ENCODE assay signal across 1 cellular context in genomic region chr2:106208874-106209273, GRCh38.
A peak's percentile ranks its signal among the peaks of the same experiment; 100 is the strongest.
TF ChIP-seq lines count a peak whose summit lies in the region.

No MANE protein-coding gene starts in this region.

TF ChIP-seq in K562, 482 proteins besides CTCF, POLR2A, EP300 and RAD21 (continued from another document and continues in another):
- TF ChIP-seq, protein P1, sequence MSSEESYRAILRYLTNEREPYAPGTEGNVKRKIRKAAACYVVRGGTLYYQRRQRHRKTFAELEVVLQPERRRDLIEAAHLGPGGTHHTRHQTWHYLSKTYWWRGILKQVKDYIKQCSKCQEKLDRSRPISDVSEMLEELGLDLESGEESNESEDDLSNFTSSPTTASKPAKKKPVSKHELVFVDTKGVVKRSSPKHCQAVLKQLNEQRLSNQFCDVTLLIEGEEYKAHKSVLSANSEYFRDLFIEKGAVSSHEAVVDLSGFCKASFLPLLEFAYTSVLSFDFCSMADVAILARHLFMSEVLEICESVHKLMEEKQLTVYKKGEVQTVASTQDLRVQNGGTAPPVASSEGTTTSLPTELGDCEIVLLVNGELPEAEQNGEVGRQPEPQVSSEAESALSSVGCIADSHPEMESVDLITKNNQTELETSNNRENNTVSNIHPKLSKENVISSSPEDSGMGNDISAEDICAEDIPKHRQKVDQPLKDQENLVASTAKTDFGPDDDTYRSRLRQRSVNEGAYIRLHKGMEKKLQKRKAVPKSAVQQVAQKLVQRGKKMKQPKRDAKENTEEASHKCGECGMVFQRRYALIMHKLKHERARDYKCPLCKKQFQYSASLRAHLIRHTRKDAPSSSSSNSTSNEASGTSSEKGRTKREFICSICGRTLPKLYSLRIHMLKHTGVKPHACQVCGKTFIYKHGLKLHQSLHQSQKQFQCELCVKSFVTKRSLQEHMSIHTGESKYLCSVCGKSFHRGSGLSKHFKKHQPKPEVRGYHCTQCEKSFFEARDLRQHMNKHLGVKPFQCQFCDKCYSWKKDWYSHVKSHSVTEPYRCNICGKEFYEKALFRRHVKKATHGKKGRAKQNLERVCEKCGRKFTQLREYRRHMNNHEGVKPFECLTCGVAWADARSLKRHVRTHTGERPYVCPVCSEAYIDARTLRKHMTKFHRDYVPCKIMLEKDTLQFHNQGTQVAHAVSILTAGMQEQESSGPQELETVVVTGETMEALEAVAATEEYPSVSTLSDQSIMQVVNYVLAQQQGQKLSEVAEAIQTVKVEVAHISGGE (CRISPR knock-in tag; IDR thresholded peaks at IDR 0.05): 0 out of 6 replicates have a peak, but pooled peaks of 1 of the 3 experiments have one; percentile 34
- TF ChIP-seq DPF2 (IDR thresholded peaks at IDR 0.05) (peak; percentile 79), NR3C1 (CRISPR knock-in tag; IDR thresholded peaks at IDR 0.05) (no peak), NONO (IDR thresholded peaks at IDR 0.05; ENCODE audit: low read depth in 2 of 2, low read length in 1 of 2) (0 out of 4 replicates have a peak, but pooled peaks of 1 of the 2 experiments have one; percentile 33), MEIS2 (IDR thresholded peaks at IDR 0.05; ENCODE audit: partially characterized antibody) (peak; percentile 63), TCF3 (CRISPR knock-in tag; IDR thresholded peaks at IDR 0.05) (peak; percentile 90), FOXK2 (conservative IDR thresholded peaks at IDR 0.05 in 1 of 2, IDR thresholded peaks at IDR 0.05 in 1 of 2; ENCODE audit: low read depth in 2 of 2) (peak in 1 of 2 experiments; percentile 23; a peak in 2 of 4 replicates), CCNT2 (IDR thresholded peaks at IDR 0.05; ENCODE audit: borderline replicate concordance, extremely low read depth, insufficient read length, low read depth, low read length) (peak; percentile 31), TAL1 (IDR thresholded peaks at IDR 0.05) (peak; percentile 89), SOX6 (IDR thresholded peaks at IDR 0.05) (peak; percentile 51; the same call in 1 of the 2 replicates), POLR2AphosphoS5 (IDR thresholded peaks at IDR 0.05; ENCODE audit: control insufficient read depth, insufficient read depth, low read depth, low read length) (peak; percentile 73; the same call in 1 of the 2 replicates), ARID1B (IDR thresholded peaks at IDR 0.05) (peak; percentile 92), TAF15 (IDR thresholded peaks at IDR 0.05; ENCODE audit: low read depth, low read length) (no peak), IFI16 (CRISPR knock-in tag; IDR thresholded peaks at IDR 0.05) (no peak), CREBBP (IDR thresholded peaks at IDR 0.05; ENCODE audit: low read depth, low read length) (no peak), MYNN (IDR thresholded peaks at IDR 0.05) (no peak), MYNN (CRISPR knock-in tag; IDR thresholded peaks at IDR 0.05) (no peak), NFIC (IDR thresholded peaks at IDR 0.05) (peak; percentile 88), CREM (IDR thresholded peaks at IDR 0.05; ENCODE audit: low read depth) (0 out of 2 replicates have a peak, but pooled peaks have one; percentile 16), MTA2 (IDR thresholded peaks at IDR 0.05; ENCODE audit: low read depth) (peak; percentile 82), TRIM24 (IDR thresholded peaks at IDR 0.05) (peak; percentile 71 to 82; a peak in 3 of 4 replicates), RB1 (IDR thresholded peaks at IDR 0.05; ENCODE audit: low read depth) (no peak), ZNF239 (CRISPR knock-in tag; IDR thresholded peaks at IDR 0.05) (no peak), RBM34 (IDR thresholded peaks at IDR 0.05; ENCODE audit: borderline replicate concordance, insufficient read depth, low read length) (no peak), NFE2 (IDR thresholded peaks at IDR 0.05; ENCODE audit: low read depth) (0 out of 2 replicates have a peak, but pooled peaks have one; percentile 18), CBFA2T2 (conservative IDR thresholded peaks at IDR 0.05) (peak; percentile 89), JUND (IDR thresholded peaks at IDR 0.05; ENCODE audit: borderline replicate concordance, low read depth, low read length) (0 out of 2 replicates have a peak, but pooled peaks have one; percentile 17), JUND (tag; IDR thresholded peaks at IDR 0.05; ENCODE audit: borderline replicate concordance, low read depth, low read length) (no peak), FOXM1 (IDR thresholded peaks at IDR 0.05; ENCODE audit: low read depth) (peak; percentile 66; the same call in 1 of the 2 replicates), FOXM1 (CRISPR knock-in tag; IDR thresholded peaks at IDR 0.05; ENCODE audit: low read depth) (no peak), RCOR1 (IDR thresholded peaks at IDR 0.05; ENCODE audit: borderline replicate concordance in 1 of 2, low read depth in 2 of 2, low read length in 2 of 2) (peak in 1 of 2 experiments; percentile 56; a peak in 1 of 4 replicates), CBFA2T3 (IDR thresholded peaks at IDR 0.05) (peak; percentile 93), PKNOX1 (IDR thresholded peaks at IDR 0.05) (peak; percentile 31; the same call in 1 of the 2 replicates), ARID3A (IDR thresholded peaks at IDR 0.05; ENCODE audit: borderline replicate concordance, low read depth, low read length) (peak; percentile 58; the same call in 1 of the 2 replicates), SP2 (IDR thresholded peaks at IDR 0.05; ENCODE audit: extremely low read depth, low read depth, low read length, poor library complexity, severe bottlenecking) (no peak), ATF3 (IDR thresholded peaks at IDR 0.05) (no peak), ATF3 (CRISPR knock-in tag; conservative IDR thresholded peaks at IDR 0.05) (no peak), RNF219 (CRISPR knock-in tag; IDR thresholded peaks at IDR 0.05) (no peak), CC2D1A (IDR thresholded peaks at IDR 0.05) (peak; percentile 35; the same call in 1 of the 2 replicates), TBL1XR1 (IDR thresholded peaks at IDR 0.05; ENCODE audit: low read length in 2 of 2) (peak in 1 of 2 experiments; percentile 57; a peak in 1 of 4 replicates), PML (IDR thresholded peaks at IDR 0.05; ENCODE audit: low read length) (peak; percentile 81), RBM17 (IDR thresholded peaks at IDR 0.05; ENCODE audit: borderline replicate concordance, low read depth, low read length) (no peak), SMARCA4 (IDR thresholded peaks at IDR 0.05) (peak; percentile 84), STAT5A (IDR thresholded peaks at IDR 0.05; ENCODE audit: borderline replicate concordance, low read length) (peak; percentile 63; the same call in 1 of the 2 replicates), TEAD4 (IDR thresholded peaks at IDR 0.05; ENCODE audit: low read length) (peak; percentile 92), TEAD4 (CRISPR knock-in tag; IDR thresholded peaks at IDR 0.05; ENCODE audit: borderline replicate concordance) (no peak)
- TF ChIP-seq, protein P2, sequence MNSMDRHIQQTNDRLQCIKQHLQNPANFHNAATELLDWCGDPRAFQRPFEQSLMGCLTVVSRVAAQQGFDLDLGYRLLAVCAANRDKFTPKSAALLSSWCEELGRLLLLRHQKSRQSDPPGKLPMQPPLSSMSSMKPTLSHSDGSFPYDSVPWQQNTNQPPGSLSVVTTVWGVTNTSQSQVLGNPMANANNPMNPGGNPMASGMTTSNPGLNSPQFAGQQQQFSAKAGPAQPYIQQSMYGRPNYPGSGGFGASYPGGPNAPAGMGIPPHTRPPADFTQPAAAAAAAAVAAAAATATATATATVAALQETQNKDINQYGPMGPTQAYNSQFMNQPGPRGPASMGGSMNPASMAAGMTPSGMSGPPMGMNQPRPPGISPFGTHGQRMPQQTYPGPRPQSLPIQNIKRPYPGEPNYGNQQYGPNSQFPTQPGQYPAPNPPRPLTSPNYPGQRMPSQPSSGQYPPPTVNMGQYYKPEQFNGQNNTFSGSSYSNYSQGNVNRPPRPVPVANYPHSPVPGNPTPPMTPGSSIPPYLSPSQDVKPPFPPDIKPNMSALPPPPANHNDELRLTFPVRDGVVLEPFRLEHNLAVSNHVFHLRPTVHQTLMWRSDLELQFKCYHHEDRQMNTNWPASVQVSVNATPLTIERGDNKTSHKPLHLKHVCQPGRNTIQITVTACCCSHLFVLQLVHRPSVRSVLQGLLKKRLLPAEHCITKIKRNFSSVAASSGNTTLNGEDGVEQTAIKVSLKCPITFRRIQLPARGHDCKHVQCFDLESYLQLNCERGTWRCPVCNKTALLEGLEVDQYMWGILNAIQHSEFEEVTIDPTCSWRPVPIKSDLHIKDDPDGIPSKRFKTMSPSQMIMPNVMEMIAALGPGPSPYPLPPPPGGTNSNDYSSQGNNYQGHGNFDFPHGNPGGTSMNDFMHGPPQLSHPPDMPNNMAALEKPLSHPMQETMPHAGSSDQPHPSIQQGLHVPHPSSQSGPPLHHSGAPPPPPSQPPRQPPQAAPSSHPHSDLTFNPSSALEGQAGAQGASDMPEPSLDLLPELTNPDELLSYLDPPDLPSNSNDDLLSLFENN (IDR thresholded peaks at IDR 0.05; ENCODE audit: low read depth in 2 of 2, low read length in 2 of 2): peak in 1 of 2 experiments; percentile 56; a peak in 1 of 4 replicates
- TF ChIP-seq, protein P3, sequence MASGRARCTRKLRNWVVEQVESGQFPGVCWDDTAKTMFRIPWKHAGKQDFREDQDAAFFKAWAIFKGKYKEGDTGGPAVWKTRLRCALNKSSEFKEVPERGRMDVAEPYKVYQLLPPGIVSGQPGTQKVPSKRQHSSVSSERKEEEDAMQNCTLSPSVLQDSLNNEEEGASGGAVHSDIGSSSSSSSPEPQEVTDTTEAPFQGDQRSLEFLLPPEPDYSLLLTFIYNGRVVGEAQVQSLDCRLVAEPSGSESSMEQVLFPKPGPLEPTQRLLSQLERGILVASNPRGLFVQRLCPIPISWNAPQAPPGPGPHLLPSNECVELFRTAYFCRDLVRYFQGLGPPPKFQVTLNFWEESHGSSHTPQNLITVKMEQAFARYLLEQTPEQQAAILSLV (tag; IDR thresholded peaks at IDR 0.05): no peak
